In genomic region chr7:92595281-92595680, GRCh38 we compare ENCODE assay signal across 18 cellular contexts. TPM values are rescaled to one million over a fixed set of nuclear protein-coding genes. Genes with fewer than 3 reads are reported as not detected.
DNase-seq lines count a peak whose midpoint lies in the region; TF ChIP-seq lines count a peak whose summit lies in the region.
"Had no signal": no experiment of that assay in that cellular context is flagged by ENCODE, and none has a peak within 500 bp of the region (broad histone marks: within the 10 kb centered on the region; RNA-seq: fewer than 3 reads in every experiment).

No MANE protein-coding gene starts in this region.

- H3K36me3 ChIP-seq in ACC112 (ENCODE audit: insufficient read depth, low read length), result no peaks in the 10 kb centered on the region
- H3K36me3 ChIP-seq in GM23248 (ENCODE audit: low read depth), result no peaks in the 10 kb centered on the region
- no peaks in the 10 kb centered on the region for H3K36me3 ChIP-seq in prostate gland

- H3K9me3 ChIP-seq in GM23248 (ENCODE audit: low read depth) (no peaks in the 10 kb centered on the region), prostate gland (no peaks in the 10 kb centered on the region)

- H3K4me3 ChIP-seq in ACC112 (ENCODE audit: low read depth, low read length) (no peak overlapping the region), GM23248 (peak overlapping the region; percentile 48), epithelial cell of proximal tubule (ENCODE audit: low read depth, low read length) (no peak overlapping the region), prostate gland (no peak overlapping the region)

- peaks cover 4% of the 10 kb centered on the region for H3K4me1 ChIP-seq in ACC112 (ENCODE audit: control insufficient read depth, insufficient read depth, low read length, unreplicated experiment)
- peaks cover 18% of the 10 kb centered on the region for H3K4me1 ChIP-seq in GM23248 (ENCODE audit: insufficient read depth)
- H3K4me1 ChIP-seq in prostate gland (replicated peaks), result no peaks in the 10 kb centered on the region

- no peaks in the 10 kb centered on the region for H3K79me2 ChIP-seq in ACC112 (ENCODE audit: control insufficient read depth, insufficient read depth, low read length, unreplicated experiment)
- H3K79me2 ChIP-seq in GM23248 (ENCODE audit: insufficient read depth), result no peaks in the 10 kb centered on the region

- DNase-seq in GM23248 (peak; percentile 95), RWPE1 (ENCODE audit: low spot score) (peak; percentile 52), epithelial cell of proximal tubule (ENCODE audit: low read depth) (peak; percentile 25), NCI-H2029 treated with DMSO at 0.1 percent for 48 hours (lab: John Stamatoyannopoulos, UW) (no peak), prostate gland (ENCODE audit: low spot score) (no peak), NCI-H82 (lab: John Stamatoyannopoulos, UW) (no peak), activated T-cell treated with anti-CD3 and anti-CD28 coated beads for 4 hours (no peak)
- DNase-seq: activated CD4-positive, alpha-beta T cell treated with anti-CD3 and anti-CD28 coated beads, Interleukin-2, amount 50 U/mL, for 48 hours; activated effector memory CD4-positive, alpha-beta T cell treated with Interleukin-2 at 50 U/mL for 16 hours; AML-193; DMS153; H9; mesendoderm; NCI-H2081 treated with DMSO at 0.1 percent for 48 hours; SHP77; stimulated activated naive CD4-positive, alpha-beta T cell treated with Interleukin-2 at 50 U/mL for 16 hours had no signal

- peak overlapping the region; percentile 86 for H3K4me2 ChIP-seq in GM23248 (ENCODE audit: unreplicated experiment)

- CTCF ChIA-PET in RWPE1 (lab: Yijun Ruan, JAX), result interaction anchor here (1.2 kb wide), 1 partner anchor 9 kb away, joined by 9 read pairs; no protein-coding TSS in a partner anchor

- no peak for TF ChIP-seq POLR2A in prostate gland (IDR thresholded peaks at IDR 0.05)

- H3K27ac ChIP-seq in ACC112 (ENCODE audit: low read depth, low read length), result 0 out of 2 replicates have a peak overlapping the region, but pooled peaks have one; percentile 2
- peak overlapping the region; percentile 90 for H3K27ac ChIP-seq in GM23248
- no peak overlapping the region for H3K27ac ChIP-seq in RWPE1
- no peak overlapping the region for H3K27ac ChIP-seq in prostate gland
- H3K27ac ChIP-seq: HL-60 had no signal

- no peaks in the 10 kb centered on the region for H3K27me3 ChIP-seq in ACC112 (ENCODE audit: insufficient read depth, low read length)
- no peaks in the 10 kb centered on the region for H3K27me3 ChIP-seq in GM23248 (replicated peaks; ENCODE audit: insufficient read depth)
- no peaks in the 10 kb centered on the region for H3K27me3 ChIP-seq in prostate gland (replicated peaks; ENCODE audit: insufficient read depth)

- no peaks in the 10 kb centered on the region for H3K9me2 ChIP-seq in GM23248 (ENCODE audit: insufficient read depth)

- in situ Hi-C loops in GM23248 (cut with MboI), result no loop called here

- no peaks in the 10 kb centered on the region for H4K20me1 ChIP-seq in GM23248 (ENCODE audit: insufficient read depth)

- POLR2A ChIA-PET in RWPE1 (lab: Yijun Ruan, JAX; ENCODE audit: low non-redundant PET), result no interaction called here

- H2AFZ ChIP-seq in ACC112 (ENCODE audit: low read length, unreplicated experiment) (no peak overlapping the region), GM23248 (peak overlapping the region; percentile 50)

- intact Hi-C loops in prostate gland (cut with DNase I), result no loop called here

- peaks cover 18% of the 10 kb centered on the region; the same call in 1 of the 2 replicates for H3F3A ChIP-seq in GM23248 (ENCODE audit: insufficient read depth)

- peak overlapping the region; percentile 65 for H3K9ac ChIP-seq in GM23248

- TF ChIP-seq CTCF in RWPE1 (conservative IDR thresholded peaks at IDR 0.05; ENCODE audit: low read depth) (no peak), epithelial cell of proximal tubule (conservative IDR thresholded peaks at IDR 0.05; ENCODE audit: low read depth, low read length) (no peak), prostate gland (IDR thresholded peaks at IDR 0.05) (no peak)

- WGBS in GM23248 (ENCODE audit: low coverage in 1 of 2, low lambda C conversion rate in 2 of 2, missing lambda C conversion rate in 2 of 2), 2 experiments, result 10 to 11% methylated on average over 4 of the region's 4 CpGs
- WGBS in prostate gland, result 54% methylated on average over 4 of the region's 4 CpGs

RNA-seq across cellular contexts. Expression of gene FAM133B, which starts 5.1 kb away (rescaled TPM):
- 17.1 and 18.2 TPM in 2 replicates for total RNA-seq in GM23248 (2014; rRNA removed; shearing (Covaris generic))
- polyA plus RNA-seq in GM23248 (2016; fragmentation: Nextera tagmentation; extraction: Ambion mirVana), result 22.6 and 23.0 TPM in 2 replicates
- 14.3 and 20.2 TPM in 2 replicates for total RNA-seq in epithelial cell of proximal tubule
- 10 to 100 TPM; 14.4 to 20.8 TPM for total RNA-seq in prostate gland

Comparison
In these comparisons a context has a peak if more than half of its experiments do, and no peak if none do; other contexts are left out.
1. H3K27ac ChIP-seq: peak in ACC112 (single experiment) and GM23248 (single experiment); none in RWPE1 (single experiment) and prostate gland (0 of 2).
2. DNase-seq: peak in GM23248 (single experiment), RWPE1 (single experiment) and epithelial cell of proximal tubule (single experiment); none in NCI-H2029 treated with DMSO at 0.1 percent for 48 hours (single experiment), prostate gland (single experiment), NCI-H82 (single experiment) and activated T-cell treated with anti-CD3 and anti-CD28 coated beads for 4 hours (single experiment).